ENCODE assay signal across 1 cellular context in the genomic region with DNA sequence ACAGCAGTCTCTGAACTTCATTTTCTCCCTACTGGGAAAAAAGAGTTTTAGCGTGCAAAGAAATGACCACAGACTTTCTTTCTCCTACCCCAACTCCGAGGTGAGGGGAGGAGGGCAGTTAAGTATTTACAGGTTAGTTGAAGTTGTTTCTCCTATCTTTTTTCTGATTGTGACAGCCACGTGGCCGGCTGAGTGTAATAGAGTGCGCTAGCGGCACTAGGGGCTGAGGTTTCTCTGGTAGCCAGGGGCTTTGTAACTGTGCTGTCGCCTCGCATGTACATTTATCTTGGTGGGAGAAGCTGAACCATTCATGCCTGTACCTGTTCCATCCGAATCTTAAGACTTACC.
TF ChIP-seq lines count a peak whose summit lies in the region.

No MANE protein-coding gene starts in this region.

TF ChIP-seq in HepG2, 621 proteins besides CTCF, POLR2A, EP300 and RAD21 (continued from another document and continues in another):
- TF ChIP-seq NRL (CRISPR knock-in tag; IDR thresholded peaks at IDR 0.05; ENCODE audit: borderline replicate concordance) (no peak), ZNF710 (CRISPR knock-in tag; IDR thresholded peaks at IDR 0.05; ENCODE audit: borderline replicate concordance) (no peak), ZNF20 (CRISPR knock-in tag; IDR thresholded peaks at IDR 0.05) (no peak), HBP1 (CRISPR knock-in tag; IDR thresholded peaks at IDR 0.05; ENCODE audit: low read depth) (0 out of 2 replicates have a peak, but pooled peaks have one; percentile 22), CREM (IDR thresholded peaks at IDR 0.05) (no peak), CREM (CRISPR knock-in tag; IDR thresholded peaks at IDR 0.05) (no peak), FIP1L1 (IDR thresholded peaks at IDR 0.05; ENCODE audit: borderline replicate concordance, insufficient read depth, low read depth, low read length) (no peak), ZNF546 (CRISPR knock-in tag; conservative IDR thresholded peaks at IDR 0.05) (no peak), ZNF766 (CRISPR knock-in tag; IDR thresholded peaks at IDR 0.05; ENCODE audit: borderline replicate concordance) (no peak), ZNF556 (CRISPR knock-in tag; IDR thresholded peaks at IDR 0.05; ENCODE audit: borderline replicate concordance) (no peak), RBM22 (optimal IDR thresholded peaks at IDR 0.05; ENCODE audit: low read length) (no peak), GABPB1 (CRISPR knock-in tag; IDR thresholded peaks at IDR 0.05) (no peak), HIVEP1 (CRISPR knock-in tag; IDR thresholded peaks at IDR 0.05) (no peak), NONO (IDR thresholded peaks at IDR 0.05) (no peak), NONO (CRISPR knock-in tag; conservative IDR thresholded peaks at IDR 0.05) (no peak), ZNF275 (CRISPR knock-in tag; IDR thresholded peaks at IDR 0.05; ENCODE audit: borderline replicate concordance) (no peak), TAF1 (CRISPR knock-in tag; IDR thresholded peaks at IDR 0.05) (no peak), ZNF792 (CRISPR knock-in tag; IDR thresholded peaks at IDR 0.05) (no peak), ZNF549 (CRISPR knock-in tag; IDR thresholded peaks at IDR 0.05) (no peak), ZBTB3 (CRISPR knock-in tag; IDR thresholded peaks at IDR 0.05; ENCODE audit: borderline replicate concordance, low read depth) (no peak; the same call in 1 of the 2 replicates), ZNF326 (CRISPR knock-in tag; IDR thresholded peaks at IDR 0.05; ENCODE audit: borderline replicate concordance) (no peak), ZBTB1 (CRISPR knock-in tag; IDR thresholded peaks at IDR 0.05; ENCODE audit: borderline replicate concordance) (no peak), PBX2 (CRISPR knock-in tag; IDR thresholded peaks at IDR 0.05) (no peak), ZNF350 (CRISPR knock-in tag; IDR thresholded peaks at IDR 0.05; ENCODE audit: borderline replicate concordance, low read depth) (no peak; the same call in 1 of the 2 replicates), ZNF3 (CRISPR knock-in tag; IDR thresholded peaks at IDR 0.05) (no peak), ZFP82 (CRISPR knock-in tag; IDR thresholded peaks at IDR 0.05; ENCODE audit: borderline replicate concordance) (no peak), E2F1 (CRISPR knock-in tag; IDR thresholded peaks at IDR 0.05) (no peak), ZNF18 (CRISPR knock-in tag; IDR thresholded peaks at IDR 0.05; ENCODE audit: insufficient replicate concordance) (no peak), FOXK1 (CRISPR knock-in tag; IDR thresholded peaks at IDR 0.05; ENCODE audit: borderline replicate concordance, low read depth) (no peak), ZNF318 (CRISPR knock-in tag; IDR thresholded peaks at IDR 0.05) (no peak), ZNF615 (CRISPR knock-in tag; IDR thresholded peaks at IDR 0.05; ENCODE audit: borderline replicate concordance) (no peak), MIER3 (CRISPR knock-in tag; IDR thresholded peaks at IDR 0.05; ENCODE audit: borderline replicate concordance) (no peak), ZKSCAN1 (IDR thresholded peaks at IDR 0.05; ENCODE audit: low read length) (no peak), GPN1 (CRISPR knock-in tag; IDR thresholded peaks at IDR 0.05; ENCODE audit: borderline replicate concordance) (no peak), DNMT3B (CRISPR knock-in tag; conservative IDR thresholded peaks at IDR 0.05) (peak; percentile 52; the same call in 1 of the 2 replicates), ETV5 (CRISPR knock-in tag; IDR thresholded peaks at IDR 0.05; ENCODE audit: borderline replicate concordance) (no peak), SP2 (CRISPR knock-in tag; IDR thresholded peaks at IDR 0.05) (no peak), PRPF4 (IDR thresholded peaks at IDR 0.05; ENCODE audit: low read depth, low read length, poor library complexity, severe bottlenecking) (no peak), ZMYM3 (CRISPR knock-in tag; IDR thresholded peaks at IDR 0.05) (no peak), SP4 (CRISPR knock-in tag; IDR thresholded peaks at IDR 0.05) (no peak)
- TF ChIP-seq, protein P1, sequence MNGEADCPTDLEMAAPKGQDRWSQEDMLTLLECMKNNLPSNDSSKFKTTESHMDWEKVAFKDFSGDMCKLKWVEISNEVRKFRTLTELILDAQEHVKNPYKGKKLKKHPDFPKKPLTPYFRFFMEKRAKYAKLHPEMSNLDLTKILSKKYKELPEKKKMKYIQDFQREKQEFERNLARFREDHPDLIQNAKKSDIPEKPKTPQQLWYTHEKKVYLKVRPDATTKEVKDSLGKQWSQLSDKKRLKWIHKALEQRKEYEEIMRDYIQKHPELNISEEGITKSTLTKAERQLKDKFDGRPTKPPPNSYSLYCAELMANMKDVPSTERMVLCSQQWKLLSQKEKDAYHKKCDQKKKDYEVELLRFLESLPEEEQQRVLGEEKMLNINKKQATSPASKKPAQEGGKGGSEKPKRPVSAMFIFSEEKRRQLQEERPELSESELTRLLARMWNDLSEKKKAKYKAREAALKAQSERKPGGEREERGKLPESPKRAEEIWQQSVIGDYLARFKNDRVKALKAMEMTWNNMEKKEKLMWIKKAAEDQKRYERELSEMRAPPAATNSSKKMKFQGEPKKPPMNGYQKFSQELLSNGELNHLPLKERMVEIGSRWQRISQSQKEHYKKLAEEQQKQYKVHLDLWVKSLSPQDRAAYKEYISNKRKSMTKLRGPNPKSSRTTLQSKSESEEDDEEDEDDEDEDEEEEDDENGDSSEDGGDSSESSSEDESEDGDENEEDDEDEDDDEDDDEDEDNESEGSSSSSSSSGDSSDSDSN (CRISPR knock-in tag; IDR thresholded peaks at IDR 0.05), result no peak
- TF ChIP-seq, protein P2, sequence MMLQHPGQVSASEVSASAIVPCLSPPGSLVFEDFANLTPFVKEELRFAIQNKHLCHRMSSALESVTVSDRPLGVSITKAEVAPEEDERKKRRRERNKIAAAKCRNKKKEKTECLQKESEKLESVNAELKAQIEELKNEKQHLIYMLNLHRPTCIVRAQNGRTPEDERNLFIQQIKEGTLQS (CRISPR knock-in tag; IDR thresholded peaks at IDR 0.05), result no peak
- TF ChIP-seq, protein P3, sequence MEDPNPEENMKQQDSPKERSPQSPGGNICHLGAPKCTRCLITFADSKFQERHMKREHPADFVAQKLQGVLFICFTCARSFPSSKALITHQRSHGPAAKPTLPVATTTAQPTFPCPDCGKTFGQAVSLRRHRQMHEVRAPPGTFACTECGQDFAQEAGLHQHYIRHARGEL (CRISPR knock-in tag; IDR thresholded peaks at IDR 0.05), result no peak
